ENCODE assay signal across 24 cellular contexts in genomic region chr18:45602926-45603325, GRCh38. TPM values are rescaled to one million over a fixed set of nuclear protein-coding genes. Genes with fewer than 3 reads are reported as not detected.
"Had no signal": no experiment of that assay in that cellular context is flagged by ENCODE, and none has a peak within 500 bp of the region (broad histone marks: within the 10 kb centered on the region; RNA-seq: fewer than 3 reads in every experiment).

No MANE protein-coding gene starts in this region.

- DNase-seq: activated CD4-positive, alpha-beta T cell treated with anti-CD3 and anti-CD28 coated beads for 4 hours; activated CD4-positive, alpha-beta T cell treated with anti-CD3 and anti-CD28 coated beads, Interleukin-2, amount 50 U/mL, for 48 hours; activated CD4-positive, CD25-positive, alpha-beta regulatory T cell; activated CD8-positive, alpha-beta memory T cell treated with anti-CD3 and anti-CD28 coated beads, Interleukin-2, amount 50 U/mL, for 48 hours; activated effector memory CD4-positive, alpha-beta T cell treated with Interleukin-2 at 50 U/mL for 16 hours; activated naive CD4-positive, alpha-beta T cell treated with anti-CD3 and anti-CD28 coated beads, Interleukin-2, amount 50 U/mL, for 16 hours; activated T-cell treated with anti-CD3 and anti-CD28 coated beads, Interleukin-2, amount 50 U/mL, for 48 hours; aorta; central memory CD4-positive, alpha-beta T cell; effector memory CD4-positive, alpha-beta T cell; heart right ventricle; ovary; stimulated activated CD4-positive, alpha-beta T cell treated with anti-CD3 and anti-CD28 coated beads, Interleukin-4, amount 100 ng/mL, for 24 hours; stimulated activated naive CD4-positive, alpha-beta T cell treated with Interleukin-2 at 50 U/mL for 16 hours; T1000 had no signal

- H3K4me1 ChIP-seq: esophagus muscularis mucosa, heart right ventricle, prostate gland, right atrium auricular region, vagina had no signal

- H3K27me3 ChIP-seq: esophagus muscularis mucosa, ovary, right atrium auricular region, vagina had no signal

- H3K9me3 ChIP-seq: esophagus muscularis mucosa, ovary, prostate gland, right atrium auricular region, thoracic aorta, vagina had no signal

- ATAC-seq: heart right ventricle; natural killer cell treated with Interleukin-12 subunit alpha and Interleukin-12 subunit beta and Interleukin-15 and Interleukin-18, amount 100 ng/mL, for 72 hours had no signal

- H3K36me3 ChIP-seq: esophagus muscularis mucosa, heart right ventricle, ovary, prostate gland, right atrium auricular region, thoracic aorta, vagina had no signal

- H3K4me3 ChIP-seq: esophagus muscularis mucosa, heart right ventricle, ovary, prostate gland, right atrium auricular region, thoracic aorta, vagina had no signal

- H3K27ac ChIP-seq: esophagus muscularis mucosa, heart right ventricle, ovary, prostate gland, right atrium auricular region, thoracic aorta, vagina had no signal

RNA-seq across cellular contexts. Expression of gene SLC14A2, which starts 12.3 kb away (rescaled TPM):
- total RNA-seq: dermis microvascular lymphatic vessel endothelial cell, fibroblast of villous mesenchyme, liver, vagina had no signal
